18 cellular contexts compared by ENCODE assay signal in the genomic region with DNA sequence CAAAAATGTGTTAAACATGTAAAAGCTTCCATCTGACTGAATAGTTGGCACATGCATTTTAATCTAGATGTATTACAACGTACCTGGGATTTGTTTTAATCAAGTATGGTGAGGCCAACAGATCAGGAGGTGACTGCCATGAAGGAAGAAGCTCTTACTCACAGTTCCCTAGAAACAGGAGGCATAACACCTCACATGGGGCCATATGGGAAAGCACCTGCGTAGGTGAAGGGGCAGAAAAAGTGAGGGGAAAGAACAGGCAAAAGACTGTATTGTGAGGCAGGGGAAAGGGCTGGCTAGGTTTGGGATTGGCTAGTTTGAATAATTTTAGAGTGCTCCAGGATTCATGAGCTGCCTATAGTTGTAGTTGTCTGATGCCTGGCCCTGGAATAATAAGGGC. TPM values are rescaled to one million over a fixed set of nuclear protein-coding genes. Genes with fewer than 3 reads are reported as not detected.
DNase-seq lines count a peak whose midpoint lies in the region; ATAC-seq and TF ChIP-seq lines count a peak whose summit lies in the region.
"Had no signal": no experiment of that assay in that cellular context is flagged by ENCODE, and none has a peak within 500 bp of the region (broad histone marks: within the 10 kb centered on the region; RNA-seq: fewer than 3 reads in every experiment).

No MANE protein-coding gene starts in this region.

- peak; percentile 66 for ATAC-seq in activated CD8-positive, alpha-beta T cell treated with anti-CD3 and anti-CD28 coated beads for 36 hours
- no peak for ATAC-seq in activated CD8-positive, alpha-beta T cell treated with anti-CD3 and anti-CD28 coated beads, Interleukin-2, amount 10 ng/mL, durations not matched to agents 7 days and 5 days
- no peak for ATAC-seq in RWPE2 (ENCODE audit: low read depth)
- ATAC-seq in stimulated activated memory B cell treated with anti-CD40 and anti-IgM and Interleukin-4, amounts not matched to agents 10 μg/mL and 1 μg/mL and 100 μg/mL, for 72 hours, result no peak
- ATAC-seq in HG02870 (IDR thresholded peaks at IDR 0.05; ENCODE audit: unreplicated experiment), result no peak
- no peak for ATAC-seq in GM21526 (IDR thresholded peaks at IDR 0.05; ENCODE audit: low FRiP score, unreplicated experiment)

- intact Hi-C loops in activated CD8-positive, alpha-beta T cell treated with anti-CD3 and anti-CD28 coated beads for 36 hours (cut with micrococcal nuclease), result no loop called here
- intact Hi-C loops in esophagus squamous epithelium (cut with DNase I), result no loop called here

- H3K9me3 Mint-ChIP-seq in activated CD8-positive, alpha-beta T cell treated with anti-CD3 and anti-CD28 coated beads for 36 hours, result no peaks in the 10 kb centered on the region
- no peaks in the 10 kb centered on the region for H3K9me3 Mint-ChIP-seq in activated CD8-positive, alpha-beta T cell treated with anti-CD3 and anti-CD28 coated beads, Interleukin-2, amount 10 ng/mL, durations not matched to agents 7 days and 5 days (ENCODE audit: insufficient read depth)
- H3K9me3 Mint-ChIP-seq in stimulated activated memory B cell treated with anti-CD40 and anti-IgM and Interleukin-4, amounts not matched to agents 10 μg/mL and 1 μg/mL and 100 μg/mL, for 72 hours, result no peaks in the 10 kb centered on the region

- peaks cover 15% of the 10 kb centered on the region for H3K36me3 ChIP-seq in RWPE2 (ENCODE audit: low read depth)
- H3K36me3 ChIP-seq in esophagus squamous epithelium, result no peaks in the 10 kb centered on the region
- H3K36me3 ChIP-seq: ovary, vagina had no signal

- H3K4me3 Mint-ChIP-seq in activated CD8-positive, alpha-beta T cell treated with anti-CD3 and anti-CD28 coated beads for 36 hours, result no peak overlapping the region
- no peak overlapping the region for H3K4me3 Mint-ChIP-seq in activated CD8-positive, alpha-beta T cell treated with anti-CD3 and anti-CD28 coated beads, Interleukin-2, amount 10 ng/mL, durations not matched to agents 7 days and 5 days
- H3K4me3 Mint-ChIP-seq in stimulated activated memory B cell treated with anti-CD40 and anti-IgM and Interleukin-4, amounts not matched to agents 10 μg/mL and 1 μg/mL and 100 μg/mL, for 72 hours, result no peak overlapping the region

- POLR2A ChIA-PET in activated CD8-positive, alpha-beta T cell treated with anti-CD3 and anti-CD28 coated beads for 36 hours (lab: Charles Lee), result interaction anchor here (0.7 to 3.7 kb wide), 3 partner anchors 10 to 91 kb away, joined by 4 to 19 read pairs (median 5); partner anchors contain the start of genes BLOC1S6 and SQOR
- POLR2A ChIA-PET in activated CD8-positive, alpha-beta T cell treated with anti-CD3 and anti-CD28 coated beads, Interleukin-2, amount 10 ng/mL, durations not matched to agents 7 days and 5 days (lab: Charles Lee), result interaction anchor here (0.6 to 3.9 kb wide), 3 partner anchors 10 to 965 kb away, joined by 3 to 23 read pairs (median 3); partner anchors contain the start of gene SQOR

- H3K4me3 ChIP-seq in RWPE2 (ENCODE audit: severe bottlenecking), result no peak overlapping the region
- H3K4me3 ChIP-seq in esophagus squamous epithelium, result no peak overlapping the region
- H3K4me3 ChIP-seq: ovary, SK-N-MC, vagina had no signal

- peak overlapping the region; percentile 8 for H3K27ac Mint-ChIP-seq in activated CD8-positive, alpha-beta T cell treated with anti-CD3 and anti-CD28 coated beads for 36 hours
- no peak overlapping the region for H3K27ac Mint-ChIP-seq in activated CD8-positive, alpha-beta T cell treated with anti-CD3 and anti-CD28 coated beads, Interleukin-2, amount 10 ng/mL, durations not matched to agents 7 days and 5 days
- peak overlapping the region; percentile 18 for H3K27ac Mint-ChIP-seq in stimulated activated memory B cell treated with anti-CD40 and anti-IgM and Interleukin-4, amounts not matched to agents 10 μg/mL and 1 μg/mL and 100 μg/mL, for 72 hours

- peak; percentile 36 for DNase-seq in activated CD8-positive, alpha-beta T cell treated with anti-CD3 and anti-CD28 coated beads for 36 hours
- DNase-seq in activated CD8-positive, alpha-beta T cell treated with anti-CD3 and anti-CD28 coated beads, Interleukin-2, amount 10 ng/mL, durations not matched to agents 7 days and 5 days, result no peak
- no peak for DNase-seq in RWPE2 (ENCODE audit: low spot score)
- no peak for DNase-seq in esophagus squamous epithelium (lab: John Stamatoyannopoulos, UW)
- DNase-seq in middle frontal gyrus (ENCODE audit: extremely low spot score, low spot score), result no peak
- DNase-seq: ACHN; cerebellar nuclear complex; left colon; NCI-H1048; NCI-H524 treated with DMSO at 0.1 percent for 48 hours; ovary; stimulated activated naive CD4-positive, alpha-beta T cell had no signal

- CTCF ChIA-PET in activated CD8-positive, alpha-beta T cell treated with anti-CD3 and anti-CD28 coated beads for 36 hours (lab: Charles Lee), result interaction anchor here (1.3 kb wide), 1 partner anchor 61 kb away, joined by 4 read pairs; no protein-coding TSS in a partner anchor
- CTCF ChIA-PET in activated CD8-positive, alpha-beta T cell treated with anti-CD3 and anti-CD28 coated beads, Interleukin-2, amount 10 ng/mL, durations not matched to agents 7 days and 5 days (lab: Charles Lee), result interaction anchor here (1.7 to 2.0 kb wide), 2 partner anchors 9 to 61 kb away, joined by 3 to 8 read pairs; partner anchors contain the start of gene SQOR

- 35 to 63% methylated on average over 2 of the region's 2 CpGs for WGBS in esophagus squamous epithelium, 2 donors

- TF ChIP-seq CTCF in activated CD8-positive, alpha-beta T cell treated with anti-CD3 and anti-CD28 coated beads for 36 hours (IDR thresholded peaks at IDR 0.05), result no peak
- TF ChIP-seq CTCF in RWPE2 (IDR thresholded peaks at IDR 0.05; ENCODE audit: poor library complexity, severe bottlenecking) (no peak), esophagus squamous epithelium (IDR thresholded peaks at IDR 0.05) (no peak)

- H3K9me3 ChIP-seq in RWPE2 (ENCODE audit: severe bottlenecking), result no peaks in the 10 kb centered on the region
- no peaks in the 10 kb centered on the region for H3K9me3 ChIP-seq in esophagus squamous epithelium
- H3K9me3 ChIP-seq: ovary, vagina had no signal

- no peak for TF ChIP-seq POLR2A in esophagus squamous epithelium (IDR thresholded peaks at IDR 0.05)

- H3K4me1 ChIP-seq in RWPE2 (ENCODE audit: insufficient read depth, poor library complexity, severe bottlenecking), result peaks cover 95% of the 10 kb centered on the region
- peaks cover 55 to 100% (median 64%) of the 10 kb centered on the region in 3 donors for H3K4me1 ChIP-seq in esophagus squamous epithelium

- H3K27me3 ChIP-seq in RWPE2 (ENCODE audit: insufficient read depth, poor library complexity, severe bottlenecking) (no peaks in the 10 kb centered on the region), esophagus squamous epithelium (no peaks in the 10 kb centered on the region)
- H3K27me3 ChIP-seq: ovary, vagina had no signal

- H3K27ac ChIP-seq in RWPE2 (ENCODE audit: poor library complexity, severe bottlenecking) (peak overlapping the region; percentile 100), esophagus squamous epithelium (peak overlapping the region; percentile 29 to 87 (median 52))
- H3K27ac ChIP-seq: KMS-11, ovary, SK-N-MC, vagina had no signal

- no peaks in the 10 kb centered on the region for H3K27me3 Mint-ChIP-seq in activated CD8-positive, alpha-beta T cell treated with anti-CD3 and anti-CD28 coated beads for 36 hours
- no peaks in the 10 kb centered on the region for H3K27me3 Mint-ChIP-seq in activated CD8-positive, alpha-beta T cell treated with anti-CD3 and anti-CD28 coated beads, Interleukin-2, amount 10 ng/mL, durations not matched to agents 7 days and 5 days (ENCODE audit: low read depth)
- no peaks in the 10 kb centered on the region for H3K27me3 Mint-ChIP-seq in stimulated activated memory B cell treated with anti-CD40 and anti-IgM and Interleukin-4, amounts not matched to agents 10 μg/mL and 1 μg/mL and 100 μg/mL, for 72 hours

- H3K36me3 Mint-ChIP-seq in activated CD8-positive, alpha-beta T cell treated with anti-CD3 and anti-CD28 coated beads for 36 hours (ENCODE audit: low read depth), result peaks cover 27% of the 10 kb centered on the region
- peaks cover 47% of the 10 kb centered on the region for H3K36me3 Mint-ChIP-seq in activated CD8-positive, alpha-beta T cell treated with anti-CD3 and anti-CD28 coated beads, Interleukin-2, amount 10 ng/mL, durations not matched to agents 7 days and 5 days (ENCODE audit: low read depth)
- H3K36me3 Mint-ChIP-seq in stimulated activated memory B cell treated with anti-CD40 and anti-IgM and Interleukin-4, amounts not matched to agents 10 μg/mL and 1 μg/mL and 100 μg/mL, for 72 hours, result peaks cover 17% of the 10 kb centered on the region

- H3K4me1 Mint-ChIP-seq in activated CD8-positive, alpha-beta T cell treated with anti-CD3 and anti-CD28 coated beads for 36 hours (ENCODE audit: low read depth), result peaks cover 76% of the 10 kb centered on the region
- peaks cover 61% of the 10 kb centered on the region for H3K4me1 Mint-ChIP-seq in activated CD8-positive, alpha-beta T cell treated with anti-CD3 and anti-CD28 coated beads, Interleukin-2, amount 10 ng/mL, durations not matched to agents 7 days and 5 days (ENCODE audit: low read depth)
- H3K4me1 Mint-ChIP-seq in stimulated activated memory B cell treated with anti-CD40 and anti-IgM and Interleukin-4, amounts not matched to agents 10 μg/mL and 1 μg/mL and 100 μg/mL, for 72 hours, result peaks cover 44% of the 10 kb centered on the region

RNA-seq across cellular contexts. Expression of gene SQOR, which starts 9.6 kb away (rescaled TPM):
- 10 to 100 TPM; 84.3 to 87.3 TPM for total RNA-seq in activated CD8-positive, alpha-beta T cell treated with anti-CD3 and anti-CD28 coated beads for 36 hours
- 10 to 100 TPM; 75.8 to 79.6 TPM for total RNA-seq in activated CD8-positive, alpha-beta T cell treated with anti-CD3 and anti-CD28 coated beads, Interleukin-2, amount 10 ng/mL, durations not matched to agents 7 days and 5 days
- 100 to 1,000 TPM in 3 of 4 donors, 10 to 100 TPM in 1; 88.7 to 178 (median 128) TPM for total RNA-seq in esophagus squamous epithelium

RNA-seq across cellular contexts. Expression of gene BLOC1S6, which starts 57.3 kb away (rescaled TPM):
- total RNA-seq in activated CD8-positive, alpha-beta T cell treated with anti-CD3 and anti-CD28 coated beads for 36 hours, result 10 to 100 TPM; 43.3 to 46.9 TPM
- total RNA-seq in activated CD8-positive, alpha-beta T cell treated with anti-CD3 and anti-CD28 coated beads, Interleukin-2, amount 10 ng/mL, durations not matched to agents 7 days and 5 days, result 10 to 100 TPM; 32.9 to 35.2 TPM
- 10 to 100 TPM; 19.7 to 41.8 (median 29.0) TPM for total RNA-seq in esophagus squamous epithelium
